In genomic region chr22:20523118-20523983, GRCh38 we compare ENCODE assay signal across 10 cellular contexts. TPM values are rescaled to one million over a fixed set of nuclear protein-coding genes. Genes with fewer than 3 reads are reported as not detected.
DNase-seq lines count a peak whose midpoint lies in the region; ATAC-seq and TF ChIP-seq lines count a peak whose summit lies in the region.
"Had no signal": no experiment of that assay in that cellular context is flagged by ENCODE, and none has a peak within 500 bp of the region (broad histone marks: within the 10 kb centered on the region; RNA-seq: fewer than 3 reads in every experiment).

No MANE protein-coding gene starts in this region.

- H3K27me3 ChIP-seq in ascending aorta (no peaks in the 10 kb centered on the region), mesenchymal stem cell (ENCODE audit: control insufficient read depth in 1 of 2, insufficient read depth in 1 of 2, low read length in 2 of 2) (no peaks in the 10 kb centered on the region)
- H3K27me3 ChIP-seq: right lobe of liver had no signal

- peak overlapping the region in 1 of 2 experiments; percentile 26 for H3K14ac ChIP-seq in mesenchymal stem cell (ENCODE audit: low read length in 2 of 2)

- H3K4me1 Mint-ChIP-seq in glutamatergic neuron (ENCODE audit: low read depth, unreplicated experiment): peaks cover 25% of the 10 kb centered on the region

- peak overlapping the region; percentile 13 for H2AK5ac ChIP-seq in mesenchymal stem cell (ENCODE audit: low read length, severe bottlenecking)

- H3K4me3 Mint-ChIP-seq in glutamatergic neuron (ENCODE audit: unreplicated experiment): no peak overlapping the region

- intact Hi-C loops in ascending aorta (cut with DNase I): no loop called here

- H3K4me1 ChIP-seq in ascending aorta: peaks cover 9 to 23% of the 10 kb centered on the region in 2 donors
- H3K4me1 ChIP-seq in mesenchymal stem cell (ENCODE audit: control insufficient read depth, insufficient read depth, low read depth, low read length): peaks cover 41% of the 10 kb centered on the region

- H2BK5ac ChIP-seq in mesenchymal stem cell (ENCODE audit: low read depth, low read length, poor library complexity, severe bottlenecking): no peak overlapping the region

- H3K4me3 ChIP-seq in ascending aorta: no peak overlapping the region
- H3K4me3 ChIP-seq in mesenchymal stem cell (ENCODE audit: insufficient read depth in 1 of 2, low read depth in 1 of 2, low read length in 2 of 2): peak overlapping the region in 1 of 2 experiments; percentile 1
- H3K4me3 ChIP-seq: right lobe of liver had no signal

- no peak for ATAC-seq in GM21367 (IDR thresholded peaks at IDR 0.05; ENCODE audit: unreplicated experiment)
- no peak for ATAC-seq in omental fat pad (ENCODE audit: low FRiP score)

- H2BK120ac ChIP-seq in mesenchymal stem cell (ENCODE audit: low read depth, low read length): no peak overlapping the region

- no peak overlapping the region for H4K91ac ChIP-seq in mesenchymal stem cell (ENCODE audit: low read length)

- TF ChIP-seq CTCF in ascending aorta (IDR thresholded peaks at IDR 0.05) (no peak), omental fat pad (IDR thresholded peaks at IDR 0.05) (no peak), glutamatergic neuron (IDR thresholded peaks at IDR 0.05; ENCODE audit: partially characterized antibody, unreplicated experiment) (no peak)

- no peak overlapping the region for H3K27ac Mint-ChIP-seq in glutamatergic neuron (ENCODE audit: unreplicated experiment)

- H3K36me3 Mint-ChIP-seq in glutamatergic neuron (ENCODE audit: unreplicated experiment): peaks cover 4% of the 10 kb centered on the region

- DNase-seq in CD1c-positive myeloid dendritic cell (ENCODE audit: extremely low spot score) (peak; percentile 17), M059J (ENCODE audit: low read depth) (peak; percentile 31), ascending aorta (ENCODE audit: low spot score in 2 of 2) (no peak), mesenchymal stem cell (peak; percentile 77), omental fat pad (ENCODE audit: low spot score) (no peak), glutamatergic neuron (no peak), NCI-H1694 (lab: John Stamatoyannopoulos, UW) (no peak)
- DNase-seq: NCI-H1930 had no signal

- H2BK12ac ChIP-seq in mesenchymal stem cell (ENCODE audit: low read length in 2 of 2): peak overlapping the region in 1 of 2 experiments; percentile 63

- peaks cover 6% of the 10 kb centered on the region for H3K9me3 Mint-ChIP-seq in glutamatergic neuron (ENCODE audit: unreplicated experiment)

- peak overlapping the region; percentile 32 to 47 for H3K4ac ChIP-seq in mesenchymal stem cell (ENCODE audit: low read depth in 1 of 2, low read length in 2 of 2)

- no peak overlapping the region for H2BK15ac ChIP-seq in mesenchymal stem cell (ENCODE audit: low read depth, poor library complexity, severe bottlenecking)

- peak overlapping the region in 1 of 2 experiments; percentile 63 for H3K23ac ChIP-seq in mesenchymal stem cell (ENCODE audit: low read length in 2 of 2)

- H3K18ac ChIP-seq in mesenchymal stem cell (ENCODE audit: low read depth in 1 of 2, low read length in 2 of 2): peak overlapping the region; percentile 67 to 90

- peak overlapping the region; percentile 51 for H4K8ac ChIP-seq in mesenchymal stem cell (ENCODE audit: low read length)

- H3K36me3 ChIP-seq in ascending aorta (peaks cover 24 to 26% of the 10 kb centered on the region in 2 donors), mesenchymal stem cell (ENCODE audit: control insufficient read depth in 1 of 2, insufficient read depth in 2 of 2, low read depth in 1 of 2, low read length in 2 of 2) (peaks cover 29 to 46% of the 10 kb centered on the region in 2 experiments)

- H3K9me3 ChIP-seq in ascending aorta (no peaks in the 10 kb centered on the region), mesenchymal stem cell (ENCODE audit: control insufficient read depth, low read length) (no peaks in the 10 kb centered on the region)
- H3K9me3 ChIP-seq: right lobe of liver had no signal

- peak overlapping the region; percentile 68 for H3K9ac ChIP-seq in mesenchymal stem cell (ENCODE audit: low read length)

- WGBS in mesenchymal stem cell: 82% methylated on average over 5 of the region's 7 CpGs

- peak overlapping the region; percentile 48 to 59 for H3K27ac ChIP-seq in ascending aorta
- H3K27ac ChIP-seq in mesenchymal stem cell (ENCODE audit: low read length, poor library complexity, severe bottlenecking): peak overlapping the region; percentile 67
- H3K27ac ChIP-seq: right lobe of liver had no signal

- no peak overlapping the region for H2AFZ ChIP-seq in mesenchymal stem cell (ENCODE audit: low read depth, low read length)

- no peak overlapping the region for H3K4me2 ChIP-seq in mesenchymal stem cell (ENCODE audit: low read length, poor library complexity, severe bottlenecking)

- H3K79me1 ChIP-seq in mesenchymal stem cell (replicated peaks; ENCODE audit: low read length, poor library complexity, severe bottlenecking): no peaks in the 10 kb centered on the region

- peaks cover 5% of the 10 kb centered on the region for H3K27me3 Mint-ChIP-seq in glutamatergic neuron (ENCODE audit: unreplicated experiment)

RNA-seq across cellular contexts. Expression of gene MED15, which starts 15.9 kb away (rescaled TPM):
- 22.3 and 27.9 TPM in 2 replicates for total RNA-seq in M059J (2014; rRNA removed; shearing (Covaris generic))
- total RNA-seq in ascending aorta (204 TPM), omental fat pad (10 to 100 TPM; 36.5 to 90.5 (median 57.2) TPM), glutamatergic neuron (ENCODE audit: unreplicated experiment) (83.6 TPM)
- polyA plus RNA-seq in mesenchymal stem cell (2013, experiment 1 of 2): 63.2 TPM
- polyA plus RNA-seq in mesenchymal stem cell (2013, experiment 2 of 2): 60.2 TPM

RNA-seq across cellular contexts. Expression of gene KLHL22, which starts 27.8 kb away (rescaled TPM):
- total RNA-seq in M059J (2014; rRNA removed; shearing (Covaris generic)): 17.5 and 21.2 TPM in 2 replicates
- total RNA-seq in ascending aorta (63.8 TPM), omental fat pad (10 to 100 TPM; 19.8 to 45.0 (median 32.9) TPM), glutamatergic neuron (ENCODE audit: unreplicated experiment) (20.2 TPM)
- 10.8 TPM for polyA plus RNA-seq in mesenchymal stem cell (2013, experiment 1 of 2)
- 10.8 TPM for polyA plus RNA-seq in mesenchymal stem cell (2013, experiment 2 of 2)

Comparison
In these comparisons a context has a peak if more than half of its experiments do, and no peak if none do; other contexts are left out.
1. DNase-seq: peak in CD1c-positive myeloid dendritic cell (single experiment), M059J (single experiment) and mesenchymal stem cell (single experiment); none in ascending aorta (0 of 2), omental fat pad (single experiment), glutamatergic neuron (single experiment) and NCI-H1694 (single experiment).